Comparison of ENCODE assay signal across 8 cellular contexts in genomic region chr6:167706313-167707109, GRCh38.
A peak's percentile ranks its signal among the peaks of the same experiment; 100 is the strongest.
DNase-seq lines count a peak whose midpoint lies in the region; ATAC-seq lines count a peak whose summit lies in the region.

No MANE protein-coding gene starts in this region.

- ATAC-seq in GM19397 (IDR thresholded peaks at IDR 0.05; ENCODE audit: unreplicated experiment) (peak; percentile 90), HG03280 (IDR thresholded peaks at IDR 0.05; ENCODE audit: unreplicated experiment) (peak; percentile 92)

- DNase-seq in activated CD4-positive, alpha-beta T cell treated with anti-CD3 and anti-CD28 coated beads for 24 hours (ENCODE audit: low read depth in 2 of 2) = peak; percentile 33 to 60
- DNase-seq in islet precursor cell = peak; percentile 48
- DNase-seq in NCI-H226 = no peak
- no peak for DNase-seq in NCI-H1436 (lab: John Stamatoyannopoulos, UW)
- no peak for DNase-seq in inferior parietal cortex (ENCODE audit: extremely low spot score)
- no peak for DNase-seq in HT-29 (ENCODE audit: low spot score)

Comparison
In these comparisons a context has a peak if more than half of its experiments do, and no peak if none do; other contexts are left out.
1. DNase-seq: peak in activated CD4-positive, alpha-beta T cell treated with anti-CD3 and anti-CD28 coated beads for 24 hours (2 of 2) and islet precursor cell (single experiment); none in NCI-H226 (single experiment), NCI-H1436 (single experiment), inferior parietal cortex (single experiment) and HT-29 (single experiment).